In the genomic region with DNA sequence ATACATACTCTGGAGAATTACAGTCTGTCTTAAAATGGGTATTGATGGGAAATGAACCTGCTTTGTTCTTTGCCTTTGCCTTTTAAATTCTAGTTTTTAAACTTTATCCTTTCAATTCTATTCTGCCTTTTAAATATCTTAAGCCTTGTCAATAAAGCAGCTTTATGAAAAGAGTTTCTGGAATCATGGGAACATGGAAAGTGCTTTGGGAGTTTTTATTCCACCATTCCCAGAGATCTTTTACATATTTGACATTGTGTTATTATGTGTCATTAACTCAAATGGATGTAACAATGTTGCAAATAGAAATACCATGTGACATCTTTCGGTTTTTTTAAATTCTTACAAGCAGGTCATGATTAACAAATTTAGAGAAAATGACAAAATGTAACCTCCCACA, we compare ENCODE assay signal across 9 cellular contexts.
"Had no signal": no experiment of that assay in that cellular context is flagged by ENCODE, and none has a peak within 500 bp of the region (broad histone marks: within the 10 kb centered on the region; RNA-seq: fewer than 3 reads in every experiment).

No MANE protein-coding gene starts in this region.

- ATAC-seq: GM23338, HCT116, K562 had no signal

- H3K4me3 Mint-ChIP-seq: GM23338, H9, HFFc6 had no signal

- DNase-seq: H9, HFFc6, IMR-90, KG1 had no signal

- H3K9me3 Mint-ChIP-seq: GM23338, H9 had no signal

- H2AFZ ChIP-seq: GM23338 had no signal

- FAIRE-seq: H1, HTR-8/SVneo, K562 had no signal

- H3K4me3 ChIP-seq: GM23338, K562 had no signal

- H3K27ac Mint-ChIP-seq: GM23338, H9, HFFc6 had no signal

- H3K4me2 ChIP-seq: GM23338 had no signal
